ENCODE assay signal across 8 cellular contexts in genomic region chr16:28553776-28554633, GRCh38. TPM values are rescaled to one million over a fixed set of nuclear protein-coding genes. Genes with fewer than 3 reads are reported as not detected.
DNase-seq lines count a peak whose midpoint lies in the region; ATAC-seq and TF ChIP-seq lines count a peak whose summit lies in the region.

Gene SGF29 (plus strand): TSS chr16:28553920. CDS start chr16:28581070, 27,150 bp downstream.

- TF ChIP-seq CTCF in HFFc6 (IDR thresholded peaks at IDR 0.05) (peak; percentile 58), NB4 (IDR thresholded peaks at IDR 0.05; ENCODE audit: low read depth, low read length) (no peak), SK-N-SH (IDR thresholded peaks at IDR 0.05) (peak; percentile 31), omental fat pad (IDR thresholded peaks at IDR 0.05) (no peak)

- H3K36me3 Mint-ChIP-seq in HFFc6 (ENCODE audit: low read depth): peaks cover 8% of the 10 kb centered on the region; the same call in 1 of the 2 replicates

- H3K27ac Mint-ChIP-seq in HFFc6: peak within 1 kb of the TSS; percentile 96

- POLR2A ChIA-PET in SK-N-SH (lab: Yijun Ruan, JAX): interaction anchor here (0.7 kb wide), 1 partner anchor 62 kb away, joined by 3 read pairs; the partner anchor contains the start of gene CLN3

- TF ChIP-seq RAD21 in SK-N-SH (IDR thresholded peaks at IDR 0.05; ENCODE audit: low read length): no peak

- peaks cover 3% of the 10 kb centered on the region; the same call in 1 of the 2 replicates for H3K27me3 Mint-ChIP-seq in HFFc6 (ENCODE audit: insufficient read depth)

- peak; percentile 95 for ATAC-seq in omental fat pad (ENCODE audit: low FRiP score)

- H3K4me2 ChIP-seq in SK-N-SH: peak within 1 kb of the TSS; percentile 77

- H3K9me2 ChIP-seq in SK-N-SH: no peaks in the 10 kb centered on the region

- no peaks in the 10 kb centered on the region for H4K20me1 ChIP-seq in SK-N-SH (ENCODE audit: insufficient read depth)

- H3K4me1 ChIP-seq in SK-N-SH (ENCODE audit: control insufficient read depth in 1 of 2, insufficient read depth in 2 of 2, low read depth in 1 of 2, low read length in 1 of 2): peaks cover 0 to 3% of the 10 kb centered on the region in 2 experiments; a peak in 2 of 4 replicates

- H3K9ac ChIP-seq in SK-N-SH: peak within 1 kb of the TSS; percentile 90

- TF ChIP-seq POLR2A in NB4 (IDR thresholded peaks at IDR 0.05; ENCODE audit: extremely low read depth, insufficient read length): peak; percentile 92

- peaks cover 3% of the 10 kb centered on the region for H3F3A ChIP-seq in SK-N-SH (replicated peaks; ENCODE audit: insufficient read depth)

- peaks cover 13% of the 10 kb centered on the region for H3K79me2 ChIP-seq in SK-N-SH (ENCODE audit: insufficient read depth)

- H3K9me3 Mint-ChIP-seq in HFFc6: no peaks in the 10 kb centered on the region

- CTCF ChIA-PET in SK-N-SH (lab: Yijun Ruan, JAX): interaction anchor here (1.1 kb wide), 1 partner anchor 10 kb away, joined by 3 read pairs; no protein-coding TSS in a partner anchor

- H3K27me3 ChIP-seq in SK-N-SH (ENCODE audit: insufficient read depth): no peaks in the 10 kb centered on the region

- no peaks in the 10 kb centered on the region for H3K9me3 ChIP-seq in SK-N-SH

- peaks cover 0 to 6% of the 10 kb centered on the region in 2 experiments for H3K36me3 ChIP-seq in SK-N-SH (replicated peaks in 1 of 2; ENCODE audit: control insufficient read depth in 1 of 2, insufficient read depth in 2 of 2, low read length in 1 of 2)

- WGBS in SK-N-SH (ENCODE audit: low lambda C conversion rate): 5% methylated on average over 47 of the region's 88 CpGs

- H3K4me3 ChIP-seq in GM08714 (ENCODE audit: low read length) (peak within 1 kb of the TSS; percentile 66), NB4 (ENCODE audit: low read depth, low read length) (peak within 1 kb of the TSS; percentile 78), SK-N-SH (ENCODE audit: low read depth in 2 of 2, low read length in 1 of 2) (peak within 1 kb of the TSS; percentile 55 to 86)

- TF ChIP-seq EP300 in SK-N-SH (IDR thresholded peaks at IDR 0.05; ENCODE audit: borderline replicate concordance in 1 of 2, low read depth in 1 of 2, low read length in 1 of 2): no peak; a peak in 1 of 4 replicates

- peak within 1 kb of the TSS; percentile 92 for H2AFZ ChIP-seq in SK-N-SH (ENCODE audit: low read depth)

- H3K4me1 Mint-ChIP-seq in HFFc6 (ENCODE audit: low read depth): peaks cover 14% of the 10 kb centered on the region

- DNase-seq in HFFc6 (peak; percentile 83), NB4 (ENCODE audit: low read depth) (peak; percentile 93), SK-N-SH (peak; percentile 99), globus pallidus (ENCODE audit: low spot score) (peak; percentile 90), omental fat pad (ENCODE audit: low spot score) (peak; percentile 74)
- peak; percentile 90 for DNase-seq in activated naive CD4-positive, alpha-beta T cell treated with anti-CD3 and anti-CD28 coated beads, Interleukin-2, amount 50 U/mL, for 16 hours

- H3K27ac ChIP-seq in SK-N-SH (ENCODE audit: low read depth in 2 of 2, low read length in 1 of 2) (peak within 1 kb of the TSS; percentile 94 to 95), temporal lobe (ENCODE audit: low read depth, low read length) (peak within 1 kb of the TSS; percentile 95)

- peak within 1 kb of the TSS; percentile 97 for H3K4me3 Mint-ChIP-seq in HFFc6

TF ChIP-seq in SK-N-SH, 30 proteins besides CTCF, POLR2A, EP300 and RAD21 (continues in another document):
- TF ChIP-seq GABPA (IDR thresholded peaks at IDR 0.05; ENCODE audit: low read depth) (no peak), NRF1 (IDR thresholded peaks at IDR 0.05; ENCODE audit: low read depth, low read length) (peak; percentile 65), EZH2phosphoT487 (IDR thresholded peaks at IDR 0.05; ENCODE audit: borderline replicate concordance, low read depth) (no peak), USF1 (IDR thresholded peaks at IDR 0.05; ENCODE audit: borderline replicate concordance, low read depth) (no peak), POLR2AphosphoS5 (IDR thresholded peaks at IDR 0.05; ENCODE audit: low read depth, low read length) (peak; percentile 98), RXRA (IDR thresholded peaks at IDR 0.05; ENCODE audit: borderline replicate concordance, low read depth) (no peak), REST (IDR thresholded peaks at IDR 0.05; ENCODE audit: low read depth, low read length) (no peak), RCOR1 (IDR thresholded peaks at IDR 0.05; ENCODE audit: low read length) (no peak), GATA2 (CRISPR knock-in tag; IDR thresholded peaks at IDR 0.05) (no peak), PBX3 (IDR thresholded peaks at IDR 0.05) (0 out of 2 replicates have a peak, but pooled peaks have one; percentile 22), MEF2A (IDR thresholded peaks at IDR 0.05; ENCODE audit: borderline replicate concordance, low read depth) (no peak), ZBTB33 (IDR thresholded peaks at IDR 0.05; ENCODE audit: borderline replicate concordance, low read depth) (no peak; the same call in 1 of the 2 replicates), TCF12 (IDR thresholded peaks at IDR 0.05) (no peak; the same call in 1 of the 2 replicates), FOXM1 (IDR thresholded peaks at IDR 0.05; ENCODE audit: low read depth) (no peak), FOXJ3 (CRISPR knock-in tag; IDR thresholded peaks at IDR 0.05) (no peak), FOSL2 (IDR thresholded peaks at IDR 0.05; ENCODE audit: borderline replicate concordance, low read depth) (no peak), RFX5 (IDR thresholded peaks at IDR 0.05; ENCODE audit: low read length) (no peak)
- TF ChIP-seq, protein P1, sequence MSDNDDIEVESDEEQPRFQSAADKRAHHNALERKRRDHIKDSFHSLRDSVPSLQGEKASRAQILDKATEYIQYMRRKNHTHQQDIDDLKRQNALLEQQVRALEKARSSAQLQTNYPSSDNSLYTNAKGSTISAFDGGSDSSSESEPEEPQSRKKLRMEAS (IDR thresholded peaks at IDR 0.05; ENCODE audit: low read depth): peak; percentile 96

RNA-seq across cellular contexts. Expression of gene SGF29, which starts in this region (rescaled TPM):
- 10 to 100 TPM in 4 of 6 experiments, 1 to 10 TPM in 2; 7.6 to 11.6 (median 10.5) TPM for total RNA-seq in HFFc6 (2021; fragmentation: NEBNext Ultra II Directional; extraction: Animal tissue kit (Norgen Biotek cat#: 25700))
- polyA plus RNA-seq in SK-N-SH (2012; rRNA removed): 3.3 and 4.6 TPM in 2 replicates
- 1.6 and 2.5 TPM in 2 replicates for polyA plus RNA-seq in SK-N-SH (2012; cell fraction: cytosol; rRNA removed)
- polyA plus RNA-seq in SK-N-SH (2012; cell fraction: nucleus; rRNA removed): 8.7 and 20.3 TPM in 2 replicates
- total RNA-seq in omental fat pad: 10 to 100 TPM; 18.0 to 22.6 (median 19.1) TPM
- 8.9 TPM for total RNA-seq in temporal lobe

Comparison
In these comparisons a context has a peak if more than half of its experiments do, and no peak if none do; other contexts are left out.
1. Peak in every context shown above with its lines: DNase-seq, ATAC-seq, H3K4me3 ChIP-seq and H3K27ac ChIP-seq.
2. CTCF ChIP-seq: peak in HFFc6 (single experiment) and SK-N-SH (single experiment); none in NB4 (single experiment) and omental fat pad (0 of 3).